9 cellular contexts compared by ENCODE assay signal in genomic region chr12:49288412-49288853, GRCh38. TPM values are rescaled to one million over a fixed set of nuclear protein-coding genes. Genes with fewer than 3 reads are reported as not detected.
DNase-seq lines count a peak whose midpoint lies in the region; ATAC-seq and TF ChIP-seq lines count a peak whose summit lies in the region.
"Had no signal": no experiment of that assay in that cellular context is flagged by ENCODE, and none has a peak within 500 bp of the region (broad histone marks: within the 10 kb centered on the region; RNA-seq: fewer than 3 reads in every experiment).

No MANE protein-coding gene starts in this region.

- H3K9me3 ChIP-seq in hepatocyte (ENCODE audit: low read depth) (no peaks in the 10 kb centered on the region), MG63 (no peaks in the 10 kb centered on the region)

- no peaks in the 10 kb centered on the region for H3K36me3 Mint-ChIP-seq in HFFc6 (ENCODE audit: low read depth)

- H3K27me3 Mint-ChIP-seq in HFFc6 (ENCODE audit: insufficient read depth) = peaks cover 8% of the 10 kb centered on the region

- no peaks in the 10 kb centered on the region for H3K9me3 Mint-ChIP-seq in HFFc6

- peak; percentile 95 for TF ChIP-seq CTCF in HFFc6 (IDR thresholded peaks at IDR 0.05)
- TF ChIP-seq CTCF in hepatocyte (IDR thresholded peaks at IDR 0.05; ENCODE audit: poor library complexity) = peak; percentile 93

- H3K27ac ChIP-seq in hepatocyte = no peak overlapping the region

- WGBS in hepatocyte (ENCODE audit: low lambda C conversion rate, missing lambda C conversion rate) = 12% methylated on average over 11 of the region's 11 CpGs

- DNase-seq in Caki2 (ENCODE audit: low read depth) (peak; percentile 48), HFFc6 (peak; percentile 58), T-helper 2 cell (peak; percentile 26 to 67 (median 52)), anterior cingulate cortex (lab: John Stamatoyannopoulos, UW) (peak in 34 of 58 donors; percentile 3 to 51 (median 18)), hepatocyte (ENCODE audit: low spot score) (peak; percentile 71), MG63 (no peak)
- peak; percentile 75 for DNase-seq in stimulated activated CD4-positive, alpha-beta T cell treated with anti-CD3 and anti-CD28 coated beads, Interleukin-15, amount 100 ng/mL, for 24 hours

- no peak overlapping the region for H3K4me3 Mint-ChIP-seq in HFFc6

- H2AFZ ChIP-seq in hepatocyte = no peak overlapping the region

- in situ Hi-C loops in Caki2 (cut with HindIII; ENCODE audit: low pct_unique_long_range_greater_than_20kb, low sequenced_read_pairs) = no loop called here

- no peak for ATAC-seq in HG03442 (IDR thresholded peaks at IDR 0.05; ENCODE audit: unreplicated experiment)

- H3K79me2 ChIP-seq in hepatocyte = no peaks in the 10 kb centered on the region

- no peaks in the 10 kb centered on the region for H3K4me1 ChIP-seq in hepatocyte (ENCODE audit: insufficient read depth)

- H3K36me3 ChIP-seq in hepatocyte (replicated peaks; ENCODE audit: insufficient read depth, low read depth) = no peaks in the 10 kb centered on the region
- no peaks in the 10 kb centered on the region for H3K36me3 ChIP-seq in MG63

- no peaks in the 10 kb centered on the region for H3K9me2 ChIP-seq in hepatocyte (replicated peaks; ENCODE audit: insufficient read depth)

- H3K4me1 Mint-ChIP-seq in HFFc6 (ENCODE audit: low read depth) = peaks cover 10% of the 10 kb centered on the region

- H3K27me3 ChIP-seq in hepatocyte (peaks cover 12% of the 10 kb centered on the region), MG63 (no peaks in the 10 kb centered on the region)

- H4K20me1 ChIP-seq in hepatocyte (ENCODE audit: insufficient read depth, poor library complexity, severe bottlenecking) = no peaks in the 10 kb centered on the region

- H3K4me2 ChIP-seq in hepatocyte = no peak overlapping the region

- H3K4me3 ChIP-seq in hepatocyte (no peak overlapping the region), MG63 (no peak overlapping the region)

- H3K27ac Mint-ChIP-seq in HFFc6 = no peak overlapping the region

RNA-seq across cellular contexts. Expression of gene PRPH, which starts 6.5 kb away (rescaled TPM):
- total RNA-seq in Caki2 (2014; rRNA removed; shearing (Covaris generic); ENCODE audit: low replicate concordance) = 7.8 TPM in 1 of 2 replicates, not detected in the other
- not detected for total RNA-seq in HFFc6 (2021; fragmentation: NEBNext Ultra II Directional; extraction: Animal tissue kit (Norgen Biotek cat#: 25700))
- 0.70 and 1.1 TPM in 2 replicates for total RNA-seq in hepatocyte
- polyA plus RNA-seq in hepatocyte = 1.3 and 1.7 TPM in 2 replicates
- 5.0 and 7.1 TPM in 2 replicates for total RNA-seq in MG63 (2014; rRNA removed; shearing (Covaris generic); ENCODE audit: low replicate concordance)
- total RNA-seq: T-helper 2 cell treated with Interferon-gamma antibody and Interleukin-4, amounts not matched to agents 100 ng/mL and 5 ng/mL, for 36 hours had no signal

RNA-seq across cellular contexts. Expression of gene TUBA1C, which starts 23.6 kb away (rescaled TPM):
- 755 and 799 TPM in 2 replicates for total RNA-seq in Caki2 (2014; rRNA removed; shearing (Covaris generic); ENCODE audit: low replicate concordance)
- total RNA-seq in HFFc6 (2021; fragmentation: NEBNext Ultra II Directional; extraction: Animal tissue kit (Norgen Biotek cat#: 25700)) = 1,000 to 10,000 TPM in 3 of 6 experiments, 100 to 1,000 TPM in 3; 571 to 1,139 (median 936) TPM
- total RNA-seq in hepatocyte = 422 and 528 TPM in 2 replicates
- 198 and 252 TPM in 2 replicates for polyA plus RNA-seq in hepatocyte
- total RNA-seq in MG63 (2014; rRNA removed; shearing (Covaris generic); ENCODE audit: low replicate concordance) = 289 and 585 TPM in 2 replicates

RNA-seq across cellular contexts. Expression of gene TROAP, which starts 34.6 kb away (rescaled TPM):
- 12.0 and 41.5 TPM in 2 replicates for total RNA-seq in Caki2 (2014; rRNA removed; shearing (Covaris generic); ENCODE audit: low replicate concordance)
- 10 to 100 TPM; 14.1 to 37.4 (median 34.5) TPM for total RNA-seq in HFFc6 (2021; fragmentation: NEBNext Ultra II Directional; extraction: Animal tissue kit (Norgen Biotek cat#: 25700))
- total RNA-seq in hepatocyte = 3.4 and 4.1 TPM in 2 replicates
- polyA plus RNA-seq in hepatocyte = 8.0 and 12.5 TPM in 2 replicates
- 24.3 and 37.3 TPM in 2 replicates for total RNA-seq in MG63 (2014; rRNA removed; shearing (Covaris generic); ENCODE audit: low replicate concordance)

RNA-seq across cellular contexts. Expression of gene C1QL4, which starts 48.6 kb away (rescaled TPM):
- total RNA-seq in Caki2 (2014; rRNA removed; shearing (Covaris generic); ENCODE audit: low replicate concordance) = 25.7 and 31.2 TPM in 2 replicates
- total RNA-seq in HFFc6 (2021; fragmentation: NEBNext Ultra II Directional; extraction: Animal tissue kit (Norgen Biotek cat#: 25700)) = under 1 TPM in 5 of 6 experiments, not detected in 1; 0.14 to 0.48 (median 0.28) TPM
- total RNA-seq in hepatocyte = not detected in 2 replicates
- not detected in 2 replicates for polyA plus RNA-seq in hepatocyte
- 0.10 TPM in 1 of 2 replicates, not detected in the other for total RNA-seq in MG63 (2014; rRNA removed; shearing (Covaris generic); ENCODE audit: low replicate concordance)
- total RNA-seq: T-helper 2 cell treated with Interferon-gamma antibody and Interleukin-4, amounts not matched to agents 100 ng/mL and 5 ng/mL, for 36 hours had no signal

RNA-seq across cellular contexts. Expression of gene DNAJC22, which starts 58.3 kb away (rescaled TPM):
- 22.0 and 23.6 TPM in 2 replicates for total RNA-seq in Caki2 (2014; rRNA removed; shearing (Covaris generic); ENCODE audit: low replicate concordance)
- total RNA-seq in HFFc6 (2021; fragmentation: NEBNext Ultra II Directional; extraction: Animal tissue kit (Norgen Biotek cat#: 25700)) = 1 to 10 TPM in 4 of 6 experiments, under 1 TPM in 2; 0.38 to 4.1 (median 2.6) TPM
- total RNA-seq in hepatocyte = 28.3 and 30.7 TPM in 2 replicates
- 16.1 and 17.8 TPM in 2 replicates for polyA plus RNA-seq in hepatocyte
- total RNA-seq in MG63 (2014; rRNA removed; shearing (Covaris generic); ENCODE audit: low replicate concordance) = 3.1 and 6.5 TPM in 2 replicates
